ENCODE assay signal across 1 cellular context in the genomic region with DNA sequence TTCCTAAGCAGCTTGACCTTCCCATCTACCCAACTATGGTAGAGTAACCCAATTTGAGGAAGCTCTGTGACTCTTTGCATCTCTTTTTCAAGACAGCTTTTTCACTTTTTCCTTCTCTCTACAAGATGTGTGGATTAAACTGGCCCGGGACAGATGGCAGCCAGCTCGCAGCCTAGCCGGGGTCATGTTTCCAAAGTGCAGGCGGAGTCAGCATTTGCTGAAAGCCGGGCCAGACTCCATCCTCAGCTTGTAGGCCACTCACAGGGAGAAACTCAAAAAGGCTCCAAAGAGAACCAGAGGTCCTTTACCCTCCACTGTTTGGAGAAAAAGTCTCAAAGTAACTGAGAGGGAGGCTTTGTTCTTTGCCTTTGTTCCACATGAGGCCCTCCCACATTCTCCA.
TF ChIP-seq lines count a peak whose summit lies in the region.

No MANE protein-coding gene starts in this region.

TF ChIP-seq in WTC11, 78 proteins besides CTCF, POLR2A, EP300 and RAD21 (continued from another document):
- TF ChIP-seq AR (CRISPR knock-in tag; IDR thresholded peaks at IDR 0.05) = no peak
- TF ChIP-seq AFF4 (CRISPR knock-in tag; IDR thresholded peaks at IDR 0.05; ENCODE audit: borderline replicate concordance) = no peak
- TF ChIP-seq, protein P1, sequence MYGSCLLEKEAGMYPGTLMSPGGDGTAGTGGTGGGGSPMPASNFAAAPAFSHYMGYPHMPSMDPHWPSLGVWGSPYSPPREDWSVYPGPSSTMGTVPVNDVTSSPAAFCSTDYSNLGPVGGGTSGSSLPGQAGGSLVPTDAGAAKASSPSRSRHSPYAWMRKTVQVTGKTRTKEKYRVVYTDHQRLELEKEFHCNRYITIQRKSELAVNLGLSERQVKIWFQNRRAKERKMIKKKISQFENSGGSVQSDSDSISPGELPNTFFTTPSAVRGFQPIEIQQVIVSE (CRISPR knock-in tag; IDR thresholded peaks at IDR 0.05; ENCODE audit: borderline replicate concordance) = no peak
